ENCODE assay signal across 23 cellular contexts in genomic region chr20:35710884-35711587, GRCh38. TPM values are rescaled to one million over a fixed set of nuclear protein-coding genes. Genes with fewer than 3 reads are reported as not detected.
A peak's percentile ranks its signal among the peaks of the same experiment; 100 is the strongest.
DNase-seq lines count a peak whose midpoint lies in the region; ATAC-seq and TF ChIP-seq lines count a peak whose summit lies in the region.
"Had no signal": no experiment of that assay in that cellular context is flagged by ENCODE, and none has a peak within 500 bp of the region (broad histone marks: within the 10 kb centered on the region; RNA-seq: fewer than 3 reads in every experiment).

No MANE protein-coding gene starts in this region.

- H3K4me1 Mint-ChIP-seq in activated CD4-positive, alpha-beta T cell treated with anti-CD3 and anti-CD28 coated beads, Interleukin-2, amount 10 ng/mL, durations not matched to agents 7 days and 5 days: peaks cover 55% of the 10 kb centered on the region
- H3K4me1 Mint-ChIP-seq in activated naive CD8-positive, alpha-beta T cell treated with anti-CD3 and anti-CD28 coated beads for 36 hours: peaks cover 48% of the 10 kb centered on the region
- H3K4me1 Mint-ChIP-seq in natural killer cell treated with Interleukin-12 subunit alpha and Interleukin-12 subunit beta and Interleukin-15 and Interleukin-18, amount 100 ng/mL, for 72 hours (ENCODE audit: low read depth in 2 of 2): peaks cover 23 to 39% of the 10 kb centered on the region in 2 donors
- no peaks in the 10 kb centered on the region for H3K4me1 Mint-ChIP-seq in endothelial cell (ENCODE audit: unreplicated experiment)

- peak overlapping the region; percentile 52 for H3K27ac Mint-ChIP-seq in activated CD4-positive, alpha-beta T cell treated with anti-CD3 and anti-CD28 coated beads, Interleukin-2, amount 10 ng/mL, durations not matched to agents 7 days and 5 days
- peak overlapping the region; percentile 84 for H3K27ac Mint-ChIP-seq in activated naive CD8-positive, alpha-beta T cell treated with anti-CD3 and anti-CD28 coated beads for 36 hours
- peak overlapping the region; percentile 59 to 73 for H3K27ac Mint-ChIP-seq in natural killer cell treated with Interleukin-12 subunit alpha and Interleukin-12 subunit beta and Interleukin-15 and Interleukin-18, amount 100 ng/mL, for 72 hours
- no peak overlapping the region for H3K27ac Mint-ChIP-seq in endothelial cell (ENCODE audit: unreplicated experiment)

- no peak overlapping the region for H3K4me3 Mint-ChIP-seq in activated CD4-positive, alpha-beta T cell treated with anti-CD3 and anti-CD28 coated beads, Interleukin-2, amount 10 ng/mL, durations not matched to agents 7 days and 5 days
- H3K4me3 Mint-ChIP-seq in activated naive CD8-positive, alpha-beta T cell treated with anti-CD3 and anti-CD28 coated beads for 36 hours: no peak overlapping the region
- peak overlapping the region; percentile 63 for H3K4me3 Mint-ChIP-seq in natural killer cell treated with Interleukin-12 subunit alpha and Interleukin-12 subunit beta and Interleukin-15 and Interleukin-18, amount 100 ng/mL, for 72 hours
- no peak overlapping the region for H3K4me3 Mint-ChIP-seq in endothelial cell (ENCODE audit: unreplicated experiment)
- H3K4me3 Mint-ChIP-seq: H9 had no signal

- H3K9me3 Mint-ChIP-seq in activated CD4-positive, alpha-beta T cell treated with anti-CD3 and anti-CD28 coated beads, Interleukin-2, amount 10 ng/mL, durations not matched to agents 7 days and 5 days: no peaks in the 10 kb centered on the region
- no peaks in the 10 kb centered on the region for H3K9me3 Mint-ChIP-seq in activated naive CD8-positive, alpha-beta T cell treated with anti-CD3 and anti-CD28 coated beads for 36 hours
- H3K9me3 Mint-ChIP-seq in natural killer cell treated with Interleukin-12 subunit alpha and Interleukin-12 subunit beta and Interleukin-15 and Interleukin-18, amount 100 ng/mL, for 72 hours: no peaks in the 10 kb centered on the region
- no peaks in the 10 kb centered on the region for H3K9me3 Mint-ChIP-seq in endothelial cell (ENCODE audit: unreplicated experiment)
- H3K9me3 Mint-ChIP-seq: H9 had no signal

- no peak for TF ChIP-seq POLR2A in HCT116 (IDR thresholded peaks at IDR 0.05; ENCODE audit: borderline replicate concordance, extremely low read depth, insufficient read depth, insufficient read length)

- DNase-seq in activated CD4-positive, alpha-beta T cell treated with anti-CD3 and anti-CD28 coated beads, Interleukin-2, amount 10 ng/mL, durations not matched to agents 7 days and 5 days: no peak
- DNase-seq in activated CD4-positive, alpha-beta T cell treated with anti-CD3 and anti-CD28 coated beads, Interleukin-2, amount 50 U/mL, for 1 hour: no peak
- no peak for DNase-seq in HCT116 (ENCODE audit: low read depth, low spot score)
- no peak for DNase-seq in activated naive CD8-positive, alpha-beta T cell treated with anti-CD3 and anti-CD28 coated beads for 36 hours
- DNase-seq in natural killer cell treated with Interleukin-12 subunit alpha and Interleukin-12 subunit beta and Interleukin-15 and Interleukin-18, amount 100 ng/mL, for 72 hours (ENCODE audit: low spot score): no peak
- no peak for DNase-seq in endothelial cell (ENCODE audit: low spot score)
- no peak for DNase-seq in HT-29 (ENCODE audit: low spot score)
- no peak for DNase-seq in NCI-H774 (lab: John Stamatoyannopoulos, UW)
- DNase-seq: ACHN, activated gamma-delta T cell, H9, hypothalamus, KG1, left cardiac atrium, mucosa of descending colon, NCI-H1417, NCI-H2171, pancreas, SHP77 treated with DMSO at 0.1 percent for 48 hours, stomach, T1000, uterus had no signal

- POLR2A ChIA-PET in activated CD4-positive, alpha-beta T cell treated with anti-CD3 and anti-CD28 coated beads, Interleukin-2, amount 10 ng/mL, durations not matched to agents 7 days and 5 days (lab: Charles Lee): interaction anchor here (0.6 kb wide), 2 partner anchors 16 to 33 kb away, joined by 3 to 5 read pairs; no protein-coding TSS in a partner anchor
- POLR2A ChIA-PET in HCT116 (lab: Charles Lee): no interaction called here

- intact Hi-C loops in HCT116 (cut with micrococcal nuclease): no loop called here

- H3K9me2 ChIP-seq in HCT116 (ENCODE audit: insufficient read depth): no peaks in the 10 kb centered on the region

- no peak overlapping the region for H3K4me3 ChIP-seq in HCT116 (replicated peaks in 1 of 2; ENCODE audit: low read depth in 1 of 2, low read length in 2 of 2)
- H3K4me3 ChIP-seq: cardiac muscle cell, mucosa of descending colon, pancreas, stomach, uterus had no signal

- peaks cover 70% of the 10 kb centered on the region for H4K20me1 ChIP-seq in HCT116 (ENCODE audit: insufficient read depth)

- no peaks in the 10 kb centered on the region for H3K27me3 ChIP-seq in HCT116 (ENCODE audit: insufficient read depth, low read length)
- H3K27me3 ChIP-seq: cardiac muscle cell, pancreas, stomach, uterus had no signal

- CTCF ChIA-PET in activated CD4-positive, alpha-beta T cell treated with anti-CD3 and anti-CD28 coated beads, Interleukin-2, amount 10 ng/mL, durations not matched to agents 7 days and 5 days (lab: Charles Lee): interaction anchor here (0.8 to 1.2 kb wide), 4 partner anchors 10 to 110 kb away, joined by 3 to 4 read pairs (median 4); no protein-coding TSS in a partner anchor
- CTCF ChIA-PET in HCT116 (lab: Charles Lee): no interaction called here

- H3K27ac ChIP-seq in HCT116 (ENCODE audit: low read depth, low read length): no peak overlapping the region
- H3K27ac ChIP-seq: pancreas, uterus had no signal

- no peak for TF ChIP-seq RAD21 in HCT116 (IDR thresholded peaks at IDR 0.05; ENCODE audit: low read depth)

- no peak overlapping the region for H3K9ac ChIP-seq in HCT116 (ENCODE audit: low read length)

- peaks cover 98% of the 10 kb centered on the region for H3K79me2 ChIP-seq in HCT116 (ENCODE audit: insufficient read depth, low read length)

- RAD21 ChIA-PET in HCT116 (lab: Charles Lee; ENCODE audit: low non-redundant PET in 1 of 2, low total read pairs in 2 of 2, uncharacterized antibody in 2 of 2, unreplicated experiment in 2 of 2): no interaction called here

- no peaks in the 10 kb centered on the region for H3K4me1 ChIP-seq in HCT116 (ENCODE audit: control insufficient read depth in 1 of 2, insufficient read depth in 2 of 2, low read length in 2 of 2)

- H3K27me3 Mint-ChIP-seq in activated CD4-positive, alpha-beta T cell treated with anti-CD3 and anti-CD28 coated beads, Interleukin-2, amount 10 ng/mL, durations not matched to agents 7 days and 5 days: no peaks in the 10 kb centered on the region
- no peaks in the 10 kb centered on the region for H3K27me3 Mint-ChIP-seq in activated naive CD8-positive, alpha-beta T cell treated with anti-CD3 and anti-CD28 coated beads for 36 hours
- H3K27me3 Mint-ChIP-seq in natural killer cell treated with Interleukin-12 subunit alpha and Interleukin-12 subunit beta and Interleukin-15 and Interleukin-18, amount 100 ng/mL, for 72 hours: no peaks in the 10 kb centered on the region
- no peaks in the 10 kb centered on the region for H3K27me3 Mint-ChIP-seq in endothelial cell (ENCODE audit: unreplicated experiment)

- H3K4me2 ChIP-seq in HCT116 (ENCODE audit: low read length): no peak overlapping the region

- H3K9me3 ChIP-seq in HCT116 (ENCODE audit: control insufficient read depth in 1 of 2, insufficient read depth in 1 of 2, low read depth in 1 of 2, low read length in 2 of 2): no peaks in the 10 kb centered on the region
- H3K9me3 ChIP-seq: mucosa of descending colon, pancreas, stomach, uterus had no signal

- H3K36me3 ChIP-seq in HCT116 (ENCODE audit: control insufficient read depth in 1 of 2, insufficient read depth in 2 of 2, low read length in 2 of 2): peaks cover 83 to 92% of the 10 kb centered on the region in 2 experiments
- H3K36me3 ChIP-seq: uterus had no signal

- ATAC-seq in HCT116: no peak
- no peak for ATAC-seq in natural killer cell treated with Interleukin-12 subunit alpha and Interleukin-12 subunit beta and Interleukin-15 and Interleukin-18, amount 100 ng/mL, for 72 hours
- ATAC-seq: left cardiac atrium, mucosa of descending colon, pancreas had no signal

- TF ChIP-seq CTCF in HCT116 (IDR thresholded peaks at IDR 0.05 in 2 of 3, conservative IDR thresholded peaks at IDR 0.05 in 1 of 3; ENCODE audit: borderline replicate concordance in 1 of 3, insufficient read depth in 1 of 3, low read depth in 2 of 3, low read length in 2 of 3) (no peak), endothelial cell (IDR thresholded peaks at IDR 0.05; ENCODE audit: unreplicated experiment) (no peak)

- peaks cover 65% of the 10 kb centered on the region for H3K36me3 Mint-ChIP-seq in activated CD4-positive, alpha-beta T cell treated with anti-CD3 and anti-CD28 coated beads, Interleukin-2, amount 10 ng/mL, durations not matched to agents 7 days and 5 days (ENCODE audit: low read depth)
- peaks cover 36% of the 10 kb centered on the region for H3K36me3 Mint-ChIP-seq in activated naive CD8-positive, alpha-beta T cell treated with anti-CD3 and anti-CD28 coated beads for 36 hours
- H3K36me3 Mint-ChIP-seq in natural killer cell treated with Interleukin-12 subunit alpha and Interleukin-12 subunit beta and Interleukin-15 and Interleukin-18, amount 100 ng/mL, for 72 hours: peaks cover 27% of the 10 kb centered on the region
- peaks cover 23% of the 10 kb centered on the region for H3K36me3 Mint-ChIP-seq in endothelial cell (ENCODE audit: low read depth, unreplicated experiment)

- no peak overlapping the region for H2AFZ ChIP-seq in HCT116 (ENCODE audit: low read depth, low read length, poor library complexity, severe bottlenecking)

- BruUV-seq in HCT116 (replicated peaks; lab: Mats Ljungman, UMichigan): TSS peak; percentile 0

RNA-seq across cellular contexts. Expression of gene ROMO1, which starts 11.8 kb away (rescaled TPM):
- total RNA-seq in activated CD4-positive, alpha-beta T cell treated with anti-CD3 and anti-CD28 coated beads, Interleukin-2, amount 10 ng/mL, durations not matched to agents 7 days and 5 days: 100 to 1,000 TPM in 1 of 2 experiments, 10 to 100 TPM in 1; 55.0 to 103 TPM
- total RNA-seq in HCT116 (2021; ENCODE audit: unreplicated experiment) (167 TPM), endothelial cell (ENCODE audit: unreplicated experiment) (159 TPM)
- 257 TPM in 2 replicates for polyA plus RNA-seq in HCT116 (2012)
- total RNA-seq in activated naive CD8-positive, alpha-beta T cell treated with anti-CD3 and anti-CD28 coated beads for 36 hours: 100 to 1,000 TPM; 121 to 137 TPM
- total RNA-seq in natural killer cell treated with Interleukin-12 subunit alpha and Interleukin-12 subunit beta and Interleukin-15 and Interleukin-18, amount 100 ng/mL, for 72 hours: 100 to 1,000 TPM in 1 of 2 donors, 10 to 100 TPM in 1; 71.0 to 101 TPM
- 653 and 669 TPM in 2 replicates for total RNA-seq in HT-29 (2014; rRNA removed; shearing (Covaris generic))

RNA-seq across cellular contexts. Expression of gene NFS1, which starts 11.9 kb away (rescaled TPM):
- 10 to 100 TPM; 33.2 to 36.6 TPM for total RNA-seq in activated CD4-positive, alpha-beta T cell treated with anti-CD3 and anti-CD28 coated beads, Interleukin-2, amount 10 ng/mL, durations not matched to agents 7 days and 5 days
- 33.9 TPM for total RNA-seq in HCT116 (2021; ENCODE audit: unreplicated experiment)
- 16.2 and 21.6 TPM in 2 replicates for polyA plus RNA-seq in HCT116 (2012)
- 10 to 100 TPM; 37.2 to 38.2 TPM for total RNA-seq in activated naive CD8-positive, alpha-beta T cell treated with anti-CD3 and anti-CD28 coated beads for 36 hours
- total RNA-seq in natural killer cell treated with Interleukin-12 subunit alpha and Interleukin-12 subunit beta and Interleukin-15 and Interleukin-18, amount 100 ng/mL, for 72 hours: 10 to 100 TPM; 27.0 to 37.4 TPM
- total RNA-seq in endothelial cell (ENCODE audit: unreplicated experiment): 18.3 TPM
- 132 and 139 TPM in 2 replicates for total RNA-seq in HT-29 (2014; rRNA removed; shearing (Covaris generic))

RNA-seq across cellular contexts. Expression of gene RBM39, which starts 31.0 kb away (rescaled TPM):
- total RNA-seq in activated CD4-positive, alpha-beta T cell treated with anti-CD3 and anti-CD28 coated beads, Interleukin-2, amount 10 ng/mL, durations not matched to agents 7 days and 5 days: 100 to 1,000 TPM; 374 to 396 TPM
- total RNA-seq in HCT116 (2021; ENCODE audit: unreplicated experiment) (234 TPM), endothelial cell (ENCODE audit: unreplicated experiment) (308 TPM)
- polyA plus RNA-seq in HCT116 (2012): 186 and 203 TPM in 2 replicates
- total RNA-seq in activated naive CD8-positive, alpha-beta T cell treated with anti-CD3 and anti-CD28 coated beads for 36 hours: 100 to 1,000 TPM; 330 to 349 TPM
- total RNA-seq in natural killer cell treated with Interleukin-12 subunit alpha and Interleukin-12 subunit beta and Interleukin-15 and Interleukin-18, amount 100 ng/mL, for 72 hours: 100 to 1,000 TPM; 404 to 438 TPM
- 390 and 396 TPM in 2 replicates for total RNA-seq in HT-29 (2014; rRNA removed; shearing (Covaris generic))

RNA-seq across cellular contexts. Expression of gene CPNE1, which starts 46.3 kb away (rescaled TPM):
- total RNA-seq in activated CD4-positive, alpha-beta T cell treated with anti-CD3 and anti-CD28 coated beads, Interleukin-2, amount 10 ng/mL, durations not matched to agents 7 days and 5 days: 100 to 1,000 TPM; 252 to 256 TPM
- total RNA-seq in HCT116 (2021; ENCODE audit: unreplicated experiment) (333 TPM), endothelial cell (ENCODE audit: unreplicated experiment) (233 TPM)
- 304 and 307 TPM in 2 replicates for polyA plus RNA-seq in HCT116 (2012)
- total RNA-seq in activated naive CD8-positive, alpha-beta T cell treated with anti-CD3 and anti-CD28 coated beads for 36 hours: 100 to 1,000 TPM; 290 to 304 TPM
- 100 to 1,000 TPM; 266 to 324 TPM for total RNA-seq in natural killer cell treated with Interleukin-12 subunit alpha and Interleukin-12 subunit beta and Interleukin-15 and Interleukin-18, amount 100 ng/mL, for 72 hours
- total RNA-seq in HT-29 (2014; rRNA removed; shearing (Covaris generic)): 390 and 417 TPM in 2 replicates

RNA-seq across cellular contexts. Expression of gene RBM12, which starts 46.3 kb away (rescaled TPM):
- total RNA-seq in activated CD4-positive, alpha-beta T cell treated with anti-CD3 and anti-CD28 coated beads, Interleukin-2, amount 10 ng/mL, durations not matched to agents 7 days and 5 days: 100 to 1,000 TPM; 121 to 127 TPM
- total RNA-seq in HCT116 (2021; ENCODE audit: unreplicated experiment) (110 TPM), endothelial cell (ENCODE audit: unreplicated experiment) (121 TPM)
- polyA plus RNA-seq in HCT116 (2012): 48.6 and 49.1 TPM in 2 replicates
- total RNA-seq in activated naive CD8-positive, alpha-beta T cell treated with anti-CD3 and anti-CD28 coated beads for 36 hours: 100 to 1,000 TPM; 161 to 169 TPM
- 100 to 1,000 TPM; 125 to 143 TPM for total RNA-seq in natural killer cell treated with Interleukin-12 subunit alpha and Interleukin-12 subunit beta and Interleukin-15 and Interleukin-18, amount 100 ng/mL, for 72 hours
- 54.8 and 55.4 TPM in 2 replicates for total RNA-seq in HT-29 (2014; rRNA removed; shearing (Covaris generic))
